In genomic region chr9:21326526-21327139, GRCh38 we compare ENCODE assay signal across 8 cellular contexts. TPM values are rescaled to one million over a fixed set of nuclear protein-coding genes. Genes with fewer than 3 reads are reported as not detected.
DNase-seq lines count a peak whose midpoint lies in the region; ATAC-seq and TF ChIP-seq lines count a peak whose summit lies in the region.

No MANE protein-coding gene starts in this region.

- peaks cover 23% of the 10 kb centered on the region for H3K36me3 Mint-ChIP-seq in activated CD8-positive, alpha-beta T cell treated with anti-CD3 and anti-CD28 coated beads for 36 hours (ENCODE audit: low read depth)
- H3K36me3 Mint-ChIP-seq in stimulated activated naive B cell treated with anti-CD40 and anti-IgM and Interleukin-4, amounts not matched to agents 10 μg/mL and 1 μg/mL and 100 μg/mL, for 72 hours: peaks cover 20 to 32% of the 10 kb centered on the region in 2 donors

- ATAC-seq in activated CD8-positive, alpha-beta T cell treated with anti-CD3 and anti-CD28 coated beads for 36 hours: peak; percentile 79
- peak; percentile 77 for ATAC-seq in left ventricle myocardium superior
- peak; percentile 74 to 79 for ATAC-seq in stimulated activated naive B cell treated with anti-CD40 and anti-IgM and Interleukin-4, amounts not matched to agents 10 μg/mL and 1 μg/mL and 100 μg/mL, for 72 hours (replicated peaks)

- CTCF ChIA-PET in activated CD8-positive, alpha-beta T cell treated with anti-CD3 and anti-CD28 coated beads for 36 hours (lab: Charles Lee): interaction anchor here (0.6 to 5.3 kb wide), 46 partner anchors 8 to 462 kb away, joined by 3 to 89 read pairs (median 4); partner anchors contain the start of genes IFNA1, IFNA6 and KLHL9

- H3K4me1 Mint-ChIP-seq in activated CD8-positive, alpha-beta T cell treated with anti-CD3 and anti-CD28 coated beads for 36 hours (ENCODE audit: low read depth): peaks cover 42% of the 10 kb centered on the region
- H3K4me1 Mint-ChIP-seq in stimulated activated naive B cell treated with anti-CD40 and anti-IgM and Interleukin-4, amounts not matched to agents 10 μg/mL and 1 μg/mL and 100 μg/mL, for 72 hours: peaks cover 8 to 17% of the 10 kb centered on the region in 2 donors

- peak; percentile 37 for TF ChIP-seq CTCF in GM10266 (IDR thresholded peaks at IDR 0.05; ENCODE audit: control insufficient read depth, insufficient read depth, low read depth, missing control alignments)
- peak; percentile 53 for TF ChIP-seq CTCF in HFF-Myc (IDR thresholded peaks at IDR 0.05; ENCODE audit: low read depth, low read length, missing control alignments)
- peak; percentile 68 for TF ChIP-seq CTCF in activated CD8-positive, alpha-beta T cell treated with anti-CD3 and anti-CD28 coated beads for 36 hours (IDR thresholded peaks at IDR 0.05)

- no peaks in the 10 kb centered on the region for H3K27me3 Mint-ChIP-seq in activated CD8-positive, alpha-beta T cell treated with anti-CD3 and anti-CD28 coated beads for 36 hours
- no peaks in the 10 kb centered on the region for H3K27me3 Mint-ChIP-seq in stimulated activated naive B cell treated with anti-CD40 and anti-IgM and Interleukin-4, amounts not matched to agents 10 μg/mL and 1 μg/mL and 100 μg/mL, for 72 hours

- no peak overlapping the region for H3K4me3 Mint-ChIP-seq in activated CD8-positive, alpha-beta T cell treated with anti-CD3 and anti-CD28 coated beads for 36 hours
- no peak overlapping the region for H3K4me3 Mint-ChIP-seq in stimulated activated naive B cell treated with anti-CD40 and anti-IgM and Interleukin-4, amounts not matched to agents 10 μg/mL and 1 μg/mL and 100 μg/mL, for 72 hours

- H3K9me3 Mint-ChIP-seq in activated CD8-positive, alpha-beta T cell treated with anti-CD3 and anti-CD28 coated beads for 36 hours: no peaks in the 10 kb centered on the region
- no peaks in the 10 kb centered on the region for H3K9me3 Mint-ChIP-seq in stimulated activated naive B cell treated with anti-CD40 and anti-IgM and Interleukin-4, amounts not matched to agents 10 μg/mL and 1 μg/mL and 100 μg/mL, for 72 hours

- H3K4me3 ChIP-seq in HFF-Myc (replicated peaks; ENCODE audit: low read depth, low read length): no peak overlapping the region

- DNase-seq in A172 (ENCODE audit: low spot score) (peak; percentile 48), GM10266 (ENCODE audit: extremely low spot score) (peak; percentile 40), HFF-Myc (ENCODE audit: extremely low read depth, low read depth) (no peak), NCI-H1092 (lab: John Stamatoyannopoulos, UW) (peak; percentile 48), left ventricle myocardium superior (no peak)
- no peak for DNase-seq in activated CD8-positive, alpha-beta T cell treated with anti-CD3 and anti-CD28 coated beads for 36 hours
- DNase-seq in stimulated activated naive B cell treated with anti-CD40 and anti-IgM and Interleukin-4, amounts not matched to agents 10 μg/mL and 1 μg/mL and 100 μg/mL, for 72 hours: no peak
- no peak for DNase-seq in activated effector memory CD4-positive, alpha-beta T cell treated with anti-CD3 and anti-CD28 coated beads, Interleukin-2, amount 50 U/mL, for 16 hours

- POLR2A ChIA-PET in activated CD8-positive, alpha-beta T cell treated with anti-CD3 and anti-CD28 coated beads for 36 hours (lab: Charles Lee): interaction anchor here (0.6 to 0.7 kb wide), 2 partner anchors 108 to 641 kb away, joined by 3 read pairs; no protein-coding TSS in a partner anchor

- intact Hi-C loops in activated CD8-positive, alpha-beta T cell treated with anti-CD3 and anti-CD28 coated beads for 36 hours (cut with micrococcal nuclease): loop anchor here (5.0 to 10.0 kb wide), 3 partner anchors 71 to 131 kb away; no protein-coding TSS in a partner anchor
- intact Hi-C loops in left ventricle myocardium superior (cut with micrococcal nuclease): loop anchor here (5.0 kb wide), 1 partner anchor 71 kb away; no protein-coding TSS in a partner anchor

- no peak overlapping the region for H3K27ac Mint-ChIP-seq in activated CD8-positive, alpha-beta T cell treated with anti-CD3 and anti-CD28 coated beads for 36 hours
- H3K27ac Mint-ChIP-seq in stimulated activated naive B cell treated with anti-CD40 and anti-IgM and Interleukin-4, amounts not matched to agents 10 μg/mL and 1 μg/mL and 100 μg/mL, for 72 hours: no peak overlapping the region

RNA-seq across cellular contexts. Expression of gene KLHL9, which starts 8.6 kb away (rescaled TPM):
- 37.1 and 41.6 TPM in 2 replicates for total RNA-seq in A172 (2014; rRNA removed; shearing (Covaris generic))
- total RNA-seq in activated CD8-positive, alpha-beta T cell treated with anti-CD3 and anti-CD28 coated beads for 36 hours: 10 to 100 TPM; 15.6 to 15.8 TPM
- total RNA-seq in left ventricle myocardium superior: 11.2 TPM

RNA-seq across cellular contexts. Expression of gene IFNA5, which starts 21.5 kb away (rescaled TPM):
- not detected in 2 replicates for total RNA-seq in A172 (2014; rRNA removed; shearing (Covaris generic))
- not detected for total RNA-seq in activated CD8-positive, alpha-beta T cell treated with anti-CD3 and anti-CD28 coated beads for 36 hours
- not detected for total RNA-seq in left ventricle myocardium superior

RNA-seq across cellular contexts. Expression of gene IFNA6, which starts 24.1 kb away (rescaled TPM):
- total RNA-seq in A172 (2014; rRNA removed; shearing (Covaris generic)): not detected in 2 replicates
- not detected for total RNA-seq in activated CD8-positive, alpha-beta T cell treated with anti-CD3 and anti-CD28 coated beads for 36 hours
- not detected for total RNA-seq in left ventricle myocardium superior

RNA-seq across cellular contexts. Expression of gene IFNA13, which starts 41.2 kb away (rescaled TPM):
- total RNA-seq in A172 (2014; rRNA removed; shearing (Covaris generic)): not detected in 2 replicates
- total RNA-seq in activated CD8-positive, alpha-beta T cell treated with anti-CD3 and anti-CD28 coated beads for 36 hours: not detected
- total RNA-seq in left ventricle myocardium superior: not detected

RNA-seq across cellular contexts. Expression of gene IFNA2, which starts 58.6 kb away (rescaled TPM):
- not detected in 2 replicates for total RNA-seq in A172 (2014; rRNA removed; shearing (Covaris generic))
- not detected for total RNA-seq in activated CD8-positive, alpha-beta T cell treated with anti-CD3 and anti-CD28 coated beads for 36 hours
- not detected for total RNA-seq in left ventricle myocardium superior

Comparison
In these comparisons a context has a peak if more than half of its experiments do, and no peak if none do; other contexts are left out.
1. DNase-seq: peak in A172 (single experiment), GM10266 (single experiment) and NCI-H1092 (single experiment); none in HFF-Myc (single experiment), activated CD8-positive, alpha-beta T cell treated with anti-CD3 and anti-CD28 coated beads for 36 hours (single experiment), left ventricle myocardium superior (single experiment), stimulated activated naive B cell treated with anti-CD40 and anti-IgM and Interleukin-4, amounts not matched to agents 10 μg/mL and 1 μg/mL and 100 μg/mL, for 72 hours (single experiment) and activated effector memory CD4-positive, alpha-beta T cell treated with anti-CD3 and anti-CD28 coated beads, Interleukin-2, amount 50 U/mL, for 16 hours (single experiment).
2. Peak in every context shown above with its lines, with median percentiles within 50 percentile points of each other: CTCF ChIP-seq and ATAC-seq.